In the genomic region with DNA sequence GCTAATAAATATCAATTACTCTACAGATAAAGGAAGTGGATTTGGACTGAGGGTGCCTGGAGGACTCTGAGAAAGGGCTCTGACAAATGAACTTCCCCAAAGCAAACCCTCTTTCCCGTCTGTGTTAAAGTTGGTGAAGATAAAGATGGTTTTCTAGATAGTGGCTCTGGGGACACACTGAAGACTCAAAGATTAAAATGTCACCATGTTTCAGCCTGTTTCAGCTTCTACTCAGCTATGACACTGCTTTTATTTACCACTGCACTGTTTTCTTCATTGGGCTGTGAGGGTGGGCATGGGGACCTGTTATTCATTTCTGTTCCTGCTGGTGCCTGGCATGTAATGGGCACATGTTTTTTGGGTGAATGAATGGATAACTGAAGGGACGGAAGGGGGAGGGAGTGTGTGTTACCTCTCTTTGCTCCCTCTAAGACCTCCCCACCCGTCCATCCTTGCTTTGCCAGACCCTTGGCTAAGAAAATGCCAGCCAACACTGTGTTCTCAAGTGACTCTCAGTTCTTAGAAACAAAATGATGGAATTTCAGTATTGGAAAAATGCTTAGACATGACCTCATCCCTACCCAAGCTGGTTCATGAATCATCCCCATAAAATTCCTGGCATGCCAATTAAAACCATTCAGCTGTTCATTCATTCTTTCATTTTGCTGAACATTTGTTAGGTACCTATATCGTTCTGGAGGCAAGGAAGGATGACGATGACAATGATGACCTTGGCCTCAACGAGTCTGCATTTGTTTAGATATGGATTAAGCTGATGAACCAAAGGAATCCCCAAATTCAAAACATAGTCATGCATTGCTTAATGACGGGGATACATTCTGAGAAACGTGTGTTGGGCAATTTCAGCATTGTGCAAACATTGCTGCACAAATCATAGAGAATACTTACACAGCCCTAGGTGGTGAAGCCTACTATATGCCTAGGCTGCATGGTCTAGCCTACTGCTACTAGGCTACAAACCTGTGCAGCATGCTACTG, we compare ENCODE assay signal across 1 cellular context.
A peak's percentile ranks its signal among the peaks of the same experiment; 100 is the strongest.
TF ChIP-seq lines count a peak whose summit lies in the region.

No MANE protein-coding gene starts in this region.

TF ChIP-seq in K562, 482 proteins besides CTCF, POLR2A, EP300 and RAD21 (continued from another document and continues in another):
- TF ChIP-seq, protein P1, sequence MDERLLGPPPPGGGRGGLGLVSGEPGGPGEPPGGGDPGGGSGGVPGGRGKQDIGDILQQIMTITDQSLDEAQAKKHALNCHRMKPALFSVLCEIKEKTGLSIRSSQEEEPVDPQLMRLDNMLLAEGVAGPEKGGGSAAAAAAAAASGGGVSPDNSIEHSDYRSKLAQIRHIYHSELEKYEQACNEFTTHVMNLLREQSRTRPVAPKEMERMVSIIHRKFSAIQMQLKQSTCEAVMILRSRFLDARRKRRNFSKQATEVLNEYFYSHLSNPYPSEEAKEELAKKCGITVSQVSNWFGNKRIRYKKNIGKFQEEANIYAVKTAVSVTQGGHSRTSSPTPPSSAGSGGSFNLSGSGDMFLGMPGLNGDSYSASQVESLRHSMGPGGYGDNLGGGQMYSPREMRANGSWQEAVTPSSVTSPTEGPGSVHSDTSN (CRISPR knock-in tag; IDR thresholded peaks at IDR 0.05; ENCODE audit: low read depth): no peak
- TF ChIP-seq, protein P1 (tag; conservative IDR thresholded peaks at IDR 0.05; ENCODE audit: low read depth): peak; percentile 61; the same call in 1 of the 2 replicates
- TF ChIP-seq, protein P2, sequence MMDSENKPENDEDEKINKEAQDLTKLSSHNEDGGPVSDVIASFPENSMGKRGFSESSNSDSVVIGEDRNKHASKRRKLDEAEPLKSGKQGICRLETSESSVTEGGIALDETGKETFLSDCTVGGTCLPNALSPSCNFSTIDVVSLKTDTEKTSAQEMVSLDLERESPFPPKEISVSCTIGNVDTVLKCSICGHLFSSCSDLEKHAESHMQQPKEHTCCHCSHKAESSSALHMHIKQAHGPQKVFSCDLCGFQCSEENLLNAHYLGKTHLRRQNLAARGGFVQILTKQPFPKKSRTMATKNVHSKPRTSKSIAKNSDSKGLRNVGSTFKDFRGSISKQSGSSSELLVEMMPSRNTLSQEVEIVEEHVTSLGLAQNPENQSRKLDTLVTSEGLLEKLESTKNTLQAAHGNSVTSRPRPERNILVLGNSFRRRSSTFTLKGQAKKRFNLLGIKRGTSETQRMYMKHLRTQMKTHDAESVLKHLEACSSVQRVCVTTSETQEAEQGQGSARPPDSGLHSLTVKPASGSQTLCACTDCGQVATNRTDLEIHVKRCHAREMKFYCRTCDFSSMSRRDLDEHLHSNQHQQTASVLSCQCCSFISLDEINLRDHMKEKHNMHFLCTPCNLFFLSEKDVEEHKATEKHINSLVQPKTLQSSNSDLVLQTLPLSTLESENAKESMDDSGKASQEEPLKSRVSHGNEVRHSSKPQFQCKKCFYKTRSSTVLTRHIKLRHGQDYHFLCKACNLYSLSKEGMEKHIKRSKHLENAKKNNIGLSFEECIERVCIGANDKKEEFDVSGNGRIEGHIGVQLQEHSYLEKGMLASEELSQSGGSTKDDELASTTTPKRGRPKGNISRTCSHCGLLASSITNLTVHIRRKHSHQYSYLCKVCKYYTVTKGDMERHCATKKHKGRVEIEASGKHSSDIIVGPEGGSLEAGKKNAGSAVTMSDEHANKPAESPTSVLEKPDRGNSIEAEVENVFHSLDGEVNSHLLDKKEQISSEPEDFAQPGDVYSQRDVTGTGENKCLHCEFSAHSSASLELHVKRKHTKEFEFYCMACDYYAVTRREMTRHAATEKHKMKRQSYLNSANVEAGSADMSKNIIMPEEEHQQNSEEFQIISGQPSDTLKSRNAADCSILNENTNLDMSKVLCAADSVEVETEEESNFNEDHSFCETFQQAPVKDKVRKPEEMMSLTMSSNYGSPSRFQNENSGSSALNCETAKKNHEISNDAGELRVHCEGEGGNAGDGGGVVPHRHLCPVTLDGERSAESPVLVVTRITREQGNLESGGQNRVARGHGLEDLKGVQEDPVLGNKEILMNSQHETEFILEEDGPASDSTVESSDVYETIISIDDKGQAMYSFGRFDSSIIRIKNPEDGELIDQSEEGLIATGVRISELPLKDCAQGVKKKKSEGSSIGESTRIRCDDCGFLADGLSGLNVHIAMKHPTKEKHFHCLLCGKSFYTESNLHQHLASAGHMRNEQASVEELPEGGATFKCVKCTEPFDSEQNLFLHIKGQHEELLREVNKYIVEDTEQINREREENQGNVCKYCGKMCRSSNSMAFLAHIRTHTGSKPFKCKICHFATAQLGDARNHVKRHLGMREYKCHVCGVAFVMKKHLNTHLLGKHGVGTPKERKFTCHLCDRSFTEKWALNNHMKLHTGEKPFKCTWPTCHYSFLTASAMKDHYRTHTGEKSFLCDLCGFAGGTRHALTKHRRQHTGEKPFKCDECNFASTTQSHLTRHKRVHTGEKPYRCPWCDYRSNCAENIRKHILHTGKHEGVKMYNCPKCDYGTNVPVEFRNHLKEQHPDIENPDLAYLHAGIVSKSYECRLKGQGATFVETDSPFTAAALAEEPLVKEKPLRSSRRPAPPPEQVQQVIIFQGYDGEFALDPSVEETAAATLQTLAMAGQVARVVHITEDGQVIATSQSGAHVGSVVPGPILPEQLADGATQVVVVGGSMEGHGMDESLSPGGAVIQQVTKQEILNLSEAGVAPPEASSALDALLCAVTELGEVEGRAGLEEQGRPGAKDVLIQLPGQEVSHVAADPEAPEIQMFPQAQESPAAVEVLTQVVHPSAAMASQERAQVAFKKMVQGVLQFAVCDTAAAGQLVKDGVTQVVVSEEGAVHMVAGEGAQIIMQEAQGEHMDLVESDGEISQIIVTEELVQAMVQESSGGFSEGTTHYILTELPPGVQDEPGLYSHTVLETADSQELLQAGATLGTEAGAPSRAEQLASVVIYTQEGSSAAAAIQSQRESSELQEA (IDR thresholded peaks at IDR 0.05; ENCODE audit: low read depth): no peak
- TF ChIP-seq CHD4 (IDR thresholded peaks at IDR 0.05; ENCODE audit: insufficient read depth, insufficient replicate concordance, low read depth, low read length, poor library complexity, severe bottlenecking) (no peak), SOX6 (IDR thresholded peaks at IDR 0.05) (peak; percentile 65; the same call in 1 of the 2 replicates), LEF1 (IDR thresholded peaks at IDR 0.05) (peak; percentile 68; the same call in 1 of the 2 replicates), ZNF24 (IDR thresholded peaks at IDR 0.05) (peak; percentile 53; the same call in 1 of the 2 replicates), RBM39 (optimal IDR thresholded peaks at IDR 0.05; ENCODE audit: low read depth, low read length) (no peak), PHB (CRISPR knock-in tag; IDR thresholded peaks at IDR 0.05) (no peak), FOXM1 (IDR thresholded peaks at IDR 0.05; ENCODE audit: low read depth) (peak; percentile 37; the same call in 1 of the 2 replicates), FOXM1 (CRISPR knock-in tag; IDR thresholded peaks at IDR 0.05; ENCODE audit: low read depth) (no peak), KDM2B (CRISPR knock-in tag; IDR thresholded peaks at IDR 0.05) (no peak), KLF16 (IDR thresholded peaks at IDR 0.05) (peak; percentile 69; the same call in 1 of the 2 replicates), RCOR1 (IDR thresholded peaks at IDR 0.05; ENCODE audit: borderline replicate concordance in 1 of 2, low read depth in 2 of 2, low read length in 2 of 2) (peak in 1 of 2 experiments; percentile 73; a peak in 3 of 4 replicates), PML (IDR thresholded peaks at IDR 0.05; ENCODE audit: low read length) (peak; percentile 59), GABPB2 (CRISPR knock-in tag; conservative IDR thresholded peaks at IDR 0.05) (no peak), HCFC1 (IDR thresholded peaks at IDR 0.05; ENCODE audit: low read depth, low read length) (no peak), MEIS2 (IDR thresholded peaks at IDR 0.05; ENCODE audit: partially characterized antibody) (peak; percentile 45), NR4A1 (CRISPR knock-in tag; IDR thresholded peaks at IDR 0.05) (no peak), NR4A1 (tag; IDR thresholded peaks at IDR 0.05) (peak; percentile 61), SPI1 (IDR thresholded peaks at IDR 0.05; ENCODE audit: borderline replicate concordance, low read depth, low read length) (peak; percentile 88)
- TF ChIP-seq, protein P3, sequence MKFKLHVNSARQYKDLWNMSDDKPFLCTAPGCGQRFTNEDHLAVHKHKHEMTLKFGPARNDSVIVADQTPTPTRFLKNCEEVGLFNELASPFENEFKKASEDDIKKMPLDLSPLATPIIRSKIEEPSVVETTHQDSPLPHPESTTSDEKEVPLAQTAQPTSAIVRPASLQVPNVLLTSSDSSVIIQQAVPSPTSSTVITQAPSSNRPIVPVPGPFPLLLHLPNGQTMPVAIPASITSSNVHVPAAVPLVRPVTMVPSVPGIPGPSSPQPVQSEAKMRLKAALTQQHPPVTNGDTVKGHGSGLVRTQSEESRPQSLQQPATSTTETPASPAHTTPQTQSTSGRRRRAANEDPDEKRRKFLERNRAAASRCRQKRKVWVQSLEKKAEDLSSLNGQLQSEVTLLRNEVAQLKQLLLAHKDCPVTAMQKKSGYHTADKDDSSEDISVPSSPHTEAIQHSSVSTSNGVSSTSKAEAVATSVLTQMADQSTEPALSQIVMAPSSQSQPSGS (CRISPR knock-in tag; IDR thresholded peaks at IDR 0.05): no peak
- TF ChIP-seq, protein P4, sequence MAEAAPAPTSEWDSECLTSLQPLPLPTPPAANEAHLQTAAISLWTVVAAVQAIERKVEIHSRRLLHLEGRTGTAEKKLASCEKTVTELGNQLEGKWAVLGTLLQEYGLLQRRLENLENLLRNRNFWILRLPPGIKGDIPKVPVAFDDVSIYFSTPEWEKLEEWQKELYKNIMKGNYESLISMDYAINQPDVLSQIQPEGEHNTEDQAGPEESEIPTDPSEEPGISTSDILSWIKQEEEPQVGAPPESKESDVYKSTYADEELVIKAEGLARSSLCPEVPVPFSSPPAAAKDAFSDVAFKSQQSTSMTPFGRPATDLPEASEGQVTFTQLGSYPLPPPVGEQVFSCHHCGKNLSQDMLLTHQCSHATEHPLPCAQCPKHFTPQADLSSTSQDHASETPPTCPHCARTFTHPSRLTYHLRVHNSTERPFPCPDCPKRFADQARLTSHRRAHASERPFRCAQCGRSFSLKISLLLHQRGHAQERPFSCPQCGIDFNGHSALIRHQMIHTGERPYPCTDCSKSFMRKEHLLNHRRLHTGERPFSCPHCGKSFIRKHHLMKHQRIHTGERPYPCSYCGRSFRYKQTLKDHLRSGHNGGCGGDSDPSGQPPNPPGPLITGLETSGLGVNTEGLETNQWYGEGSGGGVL (CRISPR knock-in tag; IDR thresholded peaks at IDR 0.05): no peak
- TF ChIP-seq, protein P5, sequence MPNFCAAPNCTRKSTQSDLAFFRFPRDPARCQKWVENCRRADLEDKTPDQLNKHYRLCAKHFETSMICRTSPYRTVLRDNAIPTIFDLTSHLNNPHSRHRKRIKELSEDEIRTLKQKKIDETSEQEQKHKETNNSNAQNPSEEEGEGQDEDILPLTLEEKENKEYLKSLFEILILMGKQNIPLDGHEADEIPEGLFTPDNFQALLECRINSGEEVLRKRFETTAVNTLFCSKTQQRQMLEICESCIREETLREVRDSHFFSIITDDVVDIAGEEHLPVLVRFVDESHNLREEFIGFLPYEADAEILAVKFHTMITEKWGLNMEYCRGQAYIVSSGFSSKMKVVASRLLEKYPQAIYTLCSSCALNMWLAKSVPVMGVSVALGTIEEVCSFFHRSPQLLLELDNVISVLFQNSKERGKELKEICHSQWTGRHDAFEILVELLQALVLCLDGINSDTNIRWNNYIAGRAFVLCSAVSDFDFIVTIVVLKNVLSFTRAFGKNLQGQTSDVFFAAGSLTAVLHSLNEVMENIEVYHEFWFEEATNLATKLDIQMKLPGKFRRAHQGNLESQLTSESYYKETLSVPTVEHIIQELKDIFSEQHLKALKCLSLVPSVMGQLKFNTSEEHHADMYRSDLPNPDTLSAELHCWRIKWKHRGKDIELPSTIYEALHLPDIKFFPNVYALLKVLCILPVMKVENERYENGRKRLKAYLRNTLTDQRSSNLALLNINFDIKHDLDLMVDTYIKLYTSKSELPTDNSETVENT (CRISPR knock-in tag; IDR thresholded peaks at IDR 0.05): no peak
- TF ChIP-seq, protein P6, sequence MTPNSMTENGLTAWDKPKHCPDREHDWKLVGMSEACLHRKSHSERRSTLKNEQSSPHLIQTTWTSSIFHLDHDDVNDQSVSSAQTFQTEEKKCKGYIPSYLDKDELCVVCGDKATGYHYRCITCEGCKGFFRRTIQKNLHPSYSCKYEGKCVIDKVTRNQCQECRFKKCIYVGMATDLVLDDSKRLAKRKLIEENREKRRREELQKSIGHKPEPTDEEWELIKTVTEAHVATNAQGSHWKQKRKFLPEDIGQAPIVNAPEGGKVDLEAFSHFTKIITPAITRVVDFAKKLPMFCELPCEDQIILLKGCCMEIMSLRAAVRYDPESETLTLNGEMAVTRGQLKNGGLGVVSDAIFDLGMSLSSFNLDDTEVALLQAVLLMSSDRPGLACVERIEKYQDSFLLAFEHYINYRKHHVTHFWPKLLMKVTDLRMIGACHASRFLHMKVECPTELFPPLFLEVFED (CRISPR knock-in tag; conservative IDR thresholded peaks at IDR 0.05): no peak
- TF ChIP-seq, protein P7, sequence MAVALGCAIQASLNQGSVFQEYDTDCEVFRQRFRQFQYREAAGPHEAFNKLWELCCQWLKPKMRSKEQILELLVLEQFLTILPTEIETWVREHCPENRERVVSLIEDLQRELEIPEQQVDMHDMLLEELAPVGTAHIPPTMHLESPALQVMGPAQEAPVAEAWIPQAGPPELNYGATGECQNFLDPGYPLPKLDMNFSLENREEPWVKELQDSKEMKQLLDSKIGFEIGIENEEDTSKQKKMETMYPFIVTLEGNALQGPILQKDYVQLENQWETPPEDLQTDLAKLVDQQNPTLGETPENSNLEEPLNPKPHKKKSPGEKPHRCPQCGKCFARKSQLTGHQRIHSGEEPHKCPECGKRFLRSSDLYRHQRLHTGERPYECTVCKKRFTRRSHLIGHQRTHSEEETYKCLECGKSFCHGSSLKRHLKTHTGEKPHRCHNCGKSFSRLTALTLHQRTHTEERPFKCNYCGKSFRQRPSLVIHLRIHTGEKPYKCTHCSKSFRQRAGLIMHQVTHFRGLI (CRISPR knock-in tag; IDR thresholded peaks at IDR 0.05): no peak
